12 cellular contexts compared by ENCODE assay signal in genomic region chr9:131642496-131643083, GRCh38.
DNase-seq lines count a peak whose midpoint lies in the region; ATAC-seq lines count a peak whose summit lies in the region.
"Had no signal": no experiment of that assay in that cellular context is flagged by ENCODE, and none has a peak within 500 bp of the region (broad histone marks: within the 10 kb centered on the region; RNA-seq: fewer than 3 reads in every experiment).

No MANE protein-coding gene starts in this region.

- peaks cover 4% of the 10 kb centered on the region for H3K36me3 Mint-ChIP-seq in activated naive CD4-positive, alpha-beta T cell treated with anti-CD3 and anti-CD28 coated beads, Interleukin-2, amount 50 U/mL, for 24 hours

- no peaks in the 10 kb centered on the region for H3K36me3 ChIP-seq in Karpas-422 (ENCODE audit: insufficient read depth, low read length)

- peaks cover 36% of the 10 kb centered on the region for H3K4me1 Mint-ChIP-seq in activated naive CD4-positive, alpha-beta T cell treated with anti-CD3 and anti-CD28 coated beads, Interleukin-2, amount 50 U/mL, for 24 hours

- no peak overlapping the region for H3K4me3 ChIP-seq in Karpas-422 (ENCODE audit: low read length)
- H3K4me3 ChIP-seq: gastrocnemius medialis had no signal

- H2AFZ ChIP-seq in Karpas-422 (ENCODE audit: low read length) = no peak overlapping the region
- H2AFZ ChIP-seq: parathyroid adenoma had no signal

- peak overlapping the region; percentile 23 for H3K4me3 Mint-ChIP-seq in activated naive CD4-positive, alpha-beta T cell treated with anti-CD3 and anti-CD28 coated beads, Interleukin-2, amount 50 U/mL, for 24 hours

- H3K9me2 ChIP-seq in Karpas-422 (replicated peaks; ENCODE audit: insufficient read depth, low read length) = no peaks in the 10 kb centered on the region

- no peak overlapping the region for H3K9ac ChIP-seq in Karpas-422 (ENCODE audit: low read length)
- H3K9ac ChIP-seq: parathyroid adenoma had no signal

- H3K9me3 ChIP-seq in Karpas-422 (ENCODE audit: low read length) = no peaks in the 10 kb centered on the region
- H3K9me3 ChIP-seq: gastrocnemius medialis had no signal

- peak overlapping the region; percentile 97 for H3K27ac Mint-ChIP-seq in activated naive CD4-positive, alpha-beta T cell treated with anti-CD3 and anti-CD28 coated beads, Interleukin-2, amount 50 U/mL, for 24 hours

- no peaks in the 10 kb centered on the region for H3K9me3 Mint-ChIP-seq in activated naive CD4-positive, alpha-beta T cell treated with anti-CD3 and anti-CD28 coated beads, Interleukin-2, amount 50 U/mL, for 24 hours

- no peaks in the 10 kb centered on the region for H3K4me1 ChIP-seq in Karpas-422 (ENCODE audit: low read length)
- H3K4me1 ChIP-seq: parathyroid adenoma had no signal

- no peak overlapping the region for H3K27ac ChIP-seq in Karpas-422 (ENCODE audit: low read length)
- H3K27ac ChIP-seq: parathyroid adenoma had no signal

- no peaks in the 10 kb centered on the region for H3K79me2 ChIP-seq in Karpas-422 (ENCODE audit: low read length)
- H3K79me2 ChIP-seq: parathyroid adenoma had no signal

- H3K27me3 ChIP-seq in Karpas-422 (ENCODE audit: low read length) = no peaks in the 10 kb centered on the region
- H3K27me3 ChIP-seq: gastrocnemius medialis had no signal

- H3K4me2 ChIP-seq in Karpas-422 (ENCODE audit: low read depth, low read length, poor library complexity, severe bottlenecking) = no peak overlapping the region

- peak; percentile 78 for DNase-seq in stimulated activated CD4-positive, alpha-beta T cell treated with anti-CD3 and anti-CD28 coated beads, Interleukin-1b, Interleukin-23, amount 100 ng/mL, for 48 hours
- no peak for DNase-seq in Karpas-422
- no peak for DNase-seq in AG20443 (ENCODE audit: low spot score)
- DNase-seq in inferior parietal cortex (ENCODE audit: extremely low spot score) = no peak
- DNase-seq: activated gamma-delta T cell treated with Interleukin-2 at 50 U/mL for 16 hours, gastrocnemius medialis, NCI-H524 treated with DMSO at 0.1 percent for 48 hours had no signal

- H3K27me3 Mint-ChIP-seq in activated naive CD4-positive, alpha-beta T cell treated with anti-CD3 and anti-CD28 coated beads, Interleukin-2, amount 50 U/mL, for 24 hours = no peaks in the 10 kb centered on the region

- ATAC-seq in GM18873 (IDR thresholded peaks at IDR 0.05; ENCODE audit: low FRiP score, unreplicated experiment) = peak; percentile 61
- peak; percentile 54 for ATAC-seq in HG02884 (IDR thresholded peaks at IDR 0.05; ENCODE audit: unreplicated experiment)
- no peak for ATAC-seq in GM19328 (IDR thresholded peaks at IDR 0.05; ENCODE audit: unreplicated experiment)
- ATAC-seq: gastrocnemius medialis had no signal

- H4K20me1 ChIP-seq in Karpas-422 (ENCODE audit: insufficient read depth, low read depth, low read length) = peaks cover 8% of the 10 kb centered on the region; the same call in 1 of the 2 replicates
